1 cellular context compared by ENCODE assay signal in the genomic region with DNA sequence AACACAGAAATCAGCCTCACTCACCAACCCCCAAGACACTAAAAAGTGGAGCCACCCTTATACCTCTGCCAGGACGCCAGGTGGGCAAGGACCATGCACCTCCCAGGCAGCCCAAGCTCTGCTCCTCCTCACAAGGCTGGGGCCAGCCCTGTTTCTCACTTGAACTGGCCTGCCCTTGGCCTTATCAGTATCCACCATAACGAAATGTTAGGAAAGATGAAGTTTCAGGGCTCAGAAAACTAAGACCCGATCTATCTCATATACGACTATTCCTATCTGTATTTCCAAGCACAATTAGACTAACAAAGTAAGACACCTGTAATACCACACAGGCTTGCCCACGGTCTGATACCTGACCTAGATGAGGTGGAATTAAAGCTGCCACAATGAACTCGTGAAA.
TF ChIP-seq lines count a peak whose summit lies in the region.

No MANE protein-coding gene starts in this region.

TF ChIP-seq in H1, 55 proteins besides CTCF, POLR2A, EP300 and RAD21:
- TF ChIP-seq POU5F1 (IDR thresholded peaks at IDR 0.05; ENCODE audit: low read depth, low read length): no peak
- no peak for TF ChIP-seq RFX5 (IDR thresholded peaks at IDR 0.05; ENCODE audit: borderline replicate concordance, low read depth, low read length)
- no peak for TF ChIP-seq YY1 (IDR thresholded peaks at IDR 0.05; ENCODE audit: low read depth, low read length)
- no peak for TF ChIP-seq RXRA (IDR thresholded peaks at IDR 0.05; ENCODE audit: insufficient read depth, low read depth, low read length)
- no peak for TF ChIP-seq CEBPB (IDR thresholded peaks at IDR 0.05; ENCODE audit: low read depth, low read length)
- no peak for TF ChIP-seq CREB1 (IDR thresholded peaks at IDR 0.05)
- no peak for TF ChIP-seq RNF2 (IDR thresholded peaks at IDR 0.05; ENCODE audit: borderline replicate concordance, low read depth, low read length, missing control alignments, poor library complexity, severe bottlenecking)
- no peak for TF ChIP-seq CBX5 (IDR thresholded peaks at IDR 0.05; ENCODE audit: low read depth, low read length)
- no peak for TF ChIP-seq EZH2 (IDR thresholded peaks at IDR 0.05; ENCODE audit: low read depth, low read length, severe bottlenecking)
- no peak for TF ChIP-seq SIRT6 (IDR thresholded peaks at IDR 0.05; ENCODE audit: low read length)
- no peak for TF ChIP-seq SRF (IDR thresholded peaks at IDR 0.05; ENCODE audit: low read depth, low read length)
- no peak for TF ChIP-seq CHD1 (IDR thresholded peaks at IDR 0.05; ENCODE audit: low read depth, low read length)
- TF ChIP-seq SIX5 (IDR thresholded peaks at IDR 0.05; ENCODE audit: low read depth, low read length): no peak
- TF ChIP-seq ASH2L (IDR thresholded peaks at IDR 0.05; ENCODE audit: low read length): no peak
- no peak for TF ChIP-seq CHD7 (IDR thresholded peaks at IDR 0.05; ENCODE audit: insufficient replicate concordance, low read length)
- no peak for TF ChIP-seq SP2 (IDR thresholded peaks at IDR 0.05; ENCODE audit: low read length)
- TF ChIP-seq KDM5A (IDR thresholded peaks at IDR 0.05; ENCODE audit: low read length): no peak
